ENCODE assay signal across 1 cellular context in genomic region chr20:5950271-5951031, GRCh38.
TF ChIP-seq lines count a peak whose summit lies in the region.

Gene MCM8 (plus strand): TSS chr20:5950652. CDS start chr20:5952016, 1,364 bp downstream.
Gene TRMT6 (minus strand): TSS chr20:5950533. CDS start chr20:5950405, 128 bp downstream.

TF ChIP-seq in HepG2, 621 proteins besides CTCF, POLR2A, EP300 and RAD21 (continued from another document and continues in another):
- TF ChIP-seq ZNF337 (CRISPR knock-in tag; IDR thresholded peaks at IDR 0.05; ENCODE audit: borderline replicate concordance, low read depth) (peak; percentile 62; the same call in 1 of the 2 replicates), ZNF431 (CRISPR knock-in tag; IDR thresholded peaks at IDR 0.05; ENCODE audit: borderline replicate concordance, low read depth) (peak; percentile 83), ZFYVE20 (CRISPR knock-in tag; IDR thresholded peaks at IDR 0.05; ENCODE audit: borderline replicate concordance, low read depth) (0 out of 2 replicates have a peak, but pooled peaks have one; percentile 52), ZBTB25 (CRISPR knock-in tag; IDR thresholded peaks at IDR 0.05) (peak; percentile 96), MIER3 (CRISPR knock-in tag; IDR thresholded peaks at IDR 0.05; ENCODE audit: borderline replicate concordance) (peak; percentile 99), SALL2 (CRISPR knock-in tag; IDR thresholded peaks at IDR 0.05) (peak; percentile 93), ZNF562 (CRISPR knock-in tag; IDR thresholded peaks at IDR 0.05; ENCODE audit: borderline replicate concordance) (peak; percentile 72; the same call in 1 of the 2 replicates), PITX1 (CRISPR knock-in tag; IDR thresholded peaks at IDR 0.05) (peak; percentile 85), ZKSCAN5 (CRISPR knock-in tag; IDR thresholded peaks at IDR 0.05) (peak; percentile 74), MLXIP (CRISPR knock-in tag; IDR thresholded peaks at IDR 0.05; ENCODE audit: borderline replicate concordance) (peak; percentile 81; the same call in 1 of the 2 replicates), ZNF550 (CRISPR knock-in tag; IDR thresholded peaks at IDR 0.05; ENCODE audit: borderline replicate concordance) (peak; percentile 74; the same call in 1 of the 2 replicates), ATM (IDR thresholded peaks at IDR 0.05; ENCODE audit: borderline replicate concordance) (no peak), UBTF (CRISPR knock-in tag; IDR thresholded peaks at IDR 0.05) (peak; percentile 93), ZNF567 (CRISPR knock-in tag; IDR thresholded peaks at IDR 0.05; ENCODE audit: borderline replicate concordance) (peak; percentile 91), XRCC5 (optimal IDR thresholded peaks at IDR 0.05; ENCODE audit: low read length) (peak; percentile 93), ZKSCAN1 (IDR thresholded peaks at IDR 0.05; ENCODE audit: low read length) (0 out of 2 replicates have a peak, but pooled peaks have one; percentile 16), FOXA1 (IDR thresholded peaks at IDR 0.05) (no peak), FOXA1 (CRISPR knock-in tag; IDR thresholded peaks at IDR 0.05) (peak; percentile 61; the same call in 1 of the 2 replicates), GLI4 (CRISPR knock-in tag; IDR thresholded peaks at IDR 0.05; ENCODE audit: borderline replicate concordance) (peak; percentile 46; the same call in 1 of the 2 replicates), ZNF484 (CRISPR knock-in tag; IDR thresholded peaks at IDR 0.05; ENCODE audit: borderline replicate concordance, low read depth) (0 out of 2 replicates have a peak, but pooled peaks have one; percentile 61), DR1 (CRISPR knock-in tag; IDR thresholded peaks at IDR 0.05) (peak; percentile 93), GATA4 (IDR thresholded peaks at IDR 0.05; ENCODE audit: borderline replicate concordance, low read depth) (peak; percentile 47; the same call in 1 of the 2 replicates), ZNF326 (CRISPR knock-in tag; IDR thresholded peaks at IDR 0.05; ENCODE audit: borderline replicate concordance) (no peak), KLF15 (CRISPR knock-in tag; IDR thresholded peaks at IDR 0.05; ENCODE audit: borderline replicate concordance) (peak; percentile 99), MATR3 (CRISPR knock-in tag; IDR thresholded peaks at IDR 0.05) (no peak), ZNF878 (CRISPR knock-in tag; IDR thresholded peaks at IDR 0.05) (peak; percentile 97), RBFOX2 (IDR thresholded peaks at IDR 0.05; ENCODE audit: low read depth, low read length) (peak; percentile 94), BATF2 (CRISPR knock-in tag; IDR thresholded peaks at IDR 0.05) (no peak), ZNF256 (CRISPR knock-in tag; conservative IDR thresholded peaks at IDR 0.05) (peak; percentile 81; the same call in 1 of the 2 replicates), HMG20A (CRISPR knock-in tag; IDR thresholded peaks at IDR 0.05; ENCODE audit: borderline replicate concordance) (no peak; the same call in 1 of the 2 replicates), MYNN (CRISPR knock-in tag; IDR thresholded peaks at IDR 0.05; ENCODE audit: low read depth) (peak; percentile 96; the same call in 1 of the 2 replicates), ERF (CRISPR knock-in tag; IDR thresholded peaks at IDR 0.05) (peak; percentile 96), ZNF605 (CRISPR knock-in tag; IDR thresholded peaks at IDR 0.05) (peak; percentile 98)
- TF ChIP-seq, protein P1, sequence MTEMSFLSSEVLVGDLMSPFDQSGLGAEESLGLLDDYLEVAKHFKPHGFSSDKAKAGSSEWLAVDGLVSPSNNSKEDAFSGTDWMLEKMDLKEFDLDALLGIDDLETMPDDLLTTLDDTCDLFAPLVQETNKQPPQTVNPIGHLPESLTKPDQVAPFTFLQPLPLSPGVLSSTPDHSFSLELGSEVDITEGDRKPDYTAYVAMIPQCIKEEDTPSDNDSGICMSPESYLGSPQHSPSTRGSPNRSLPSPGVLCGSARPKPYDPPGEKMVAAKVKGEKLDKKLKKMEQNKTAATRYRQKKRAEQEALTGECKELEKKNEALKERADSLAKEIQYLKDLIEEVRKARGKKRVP (CRISPR knock-in tag; IDR thresholded peaks at IDR 0.05) = 0 out of 4 replicates have a peak, but pooled peaks of 1 of the 2 experiments have one; percentile 76
- TF ChIP-seq, protein P2, sequence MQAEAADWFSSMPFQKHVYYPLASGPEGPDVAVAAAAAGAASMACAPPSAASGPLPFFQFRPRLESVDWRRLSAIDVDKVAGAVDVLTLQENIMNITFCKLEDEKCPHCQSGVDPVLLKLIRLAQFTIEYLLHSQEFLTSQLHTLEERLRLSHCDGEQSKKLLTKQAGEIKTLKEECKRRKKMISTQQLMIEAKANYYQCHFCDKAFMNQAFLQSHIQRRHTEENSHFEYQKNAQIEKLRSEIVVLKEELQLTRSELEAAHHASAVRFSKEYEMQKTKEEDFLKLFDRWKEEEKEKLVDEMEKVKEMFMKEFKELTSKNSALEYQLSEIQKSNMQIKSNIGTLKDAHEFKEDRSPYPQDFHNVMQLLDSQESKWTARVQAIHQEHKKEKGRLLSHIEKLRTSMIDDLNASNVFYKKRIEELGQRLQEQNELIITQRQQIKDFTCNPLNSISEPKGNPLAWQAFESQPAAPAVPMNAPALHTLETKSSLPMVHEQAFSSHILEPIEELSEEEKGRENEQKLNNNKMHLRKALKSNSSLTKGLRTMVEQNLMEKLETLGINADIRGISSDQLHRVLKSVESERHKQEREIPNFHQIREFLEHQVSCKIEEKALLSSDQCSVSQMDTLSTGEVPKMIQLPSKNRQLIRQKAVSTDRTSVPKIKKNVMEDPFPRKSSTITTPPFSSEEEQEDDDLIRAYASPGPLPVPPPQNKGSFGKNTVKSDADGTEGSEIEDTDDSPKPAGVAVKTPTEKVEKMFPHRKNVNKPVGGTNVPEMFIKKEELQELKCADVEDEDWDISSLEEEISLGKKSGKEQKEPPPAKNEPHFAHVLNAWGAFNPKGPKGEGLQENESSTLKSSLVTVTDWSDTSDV (CRISPR knock-in tag; IDR thresholded peaks at IDR 0.05) = no peak
- TF ChIP-seq, protein P3, sequence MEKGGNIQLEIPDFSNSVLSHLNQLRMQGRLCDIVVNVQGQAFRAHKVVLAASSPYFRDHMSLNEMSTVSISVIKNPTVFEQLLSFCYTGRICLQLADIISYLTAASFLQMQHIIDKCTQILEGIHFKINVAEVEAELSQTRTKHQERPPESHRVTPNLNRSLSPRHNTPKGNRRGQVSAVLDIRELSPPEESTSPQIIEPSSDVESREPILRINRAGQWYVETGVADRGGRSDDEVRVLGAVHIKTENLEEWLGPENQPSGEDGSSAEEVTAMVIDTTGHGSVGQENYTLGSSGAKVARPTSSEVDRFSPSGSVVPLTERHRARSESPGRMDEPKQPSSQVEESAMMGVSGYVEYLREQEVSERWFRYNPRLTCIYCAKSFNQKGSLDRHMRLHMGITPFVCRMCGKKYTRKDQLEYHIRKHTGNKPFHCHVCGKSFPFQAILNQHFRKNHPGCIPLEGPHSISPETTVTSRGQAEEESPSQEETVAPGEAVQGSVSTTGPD (CRISPR knock-in tag; IDR thresholded peaks at IDR 0.05) = no peak
- TF ChIP-seq, protein P4, sequence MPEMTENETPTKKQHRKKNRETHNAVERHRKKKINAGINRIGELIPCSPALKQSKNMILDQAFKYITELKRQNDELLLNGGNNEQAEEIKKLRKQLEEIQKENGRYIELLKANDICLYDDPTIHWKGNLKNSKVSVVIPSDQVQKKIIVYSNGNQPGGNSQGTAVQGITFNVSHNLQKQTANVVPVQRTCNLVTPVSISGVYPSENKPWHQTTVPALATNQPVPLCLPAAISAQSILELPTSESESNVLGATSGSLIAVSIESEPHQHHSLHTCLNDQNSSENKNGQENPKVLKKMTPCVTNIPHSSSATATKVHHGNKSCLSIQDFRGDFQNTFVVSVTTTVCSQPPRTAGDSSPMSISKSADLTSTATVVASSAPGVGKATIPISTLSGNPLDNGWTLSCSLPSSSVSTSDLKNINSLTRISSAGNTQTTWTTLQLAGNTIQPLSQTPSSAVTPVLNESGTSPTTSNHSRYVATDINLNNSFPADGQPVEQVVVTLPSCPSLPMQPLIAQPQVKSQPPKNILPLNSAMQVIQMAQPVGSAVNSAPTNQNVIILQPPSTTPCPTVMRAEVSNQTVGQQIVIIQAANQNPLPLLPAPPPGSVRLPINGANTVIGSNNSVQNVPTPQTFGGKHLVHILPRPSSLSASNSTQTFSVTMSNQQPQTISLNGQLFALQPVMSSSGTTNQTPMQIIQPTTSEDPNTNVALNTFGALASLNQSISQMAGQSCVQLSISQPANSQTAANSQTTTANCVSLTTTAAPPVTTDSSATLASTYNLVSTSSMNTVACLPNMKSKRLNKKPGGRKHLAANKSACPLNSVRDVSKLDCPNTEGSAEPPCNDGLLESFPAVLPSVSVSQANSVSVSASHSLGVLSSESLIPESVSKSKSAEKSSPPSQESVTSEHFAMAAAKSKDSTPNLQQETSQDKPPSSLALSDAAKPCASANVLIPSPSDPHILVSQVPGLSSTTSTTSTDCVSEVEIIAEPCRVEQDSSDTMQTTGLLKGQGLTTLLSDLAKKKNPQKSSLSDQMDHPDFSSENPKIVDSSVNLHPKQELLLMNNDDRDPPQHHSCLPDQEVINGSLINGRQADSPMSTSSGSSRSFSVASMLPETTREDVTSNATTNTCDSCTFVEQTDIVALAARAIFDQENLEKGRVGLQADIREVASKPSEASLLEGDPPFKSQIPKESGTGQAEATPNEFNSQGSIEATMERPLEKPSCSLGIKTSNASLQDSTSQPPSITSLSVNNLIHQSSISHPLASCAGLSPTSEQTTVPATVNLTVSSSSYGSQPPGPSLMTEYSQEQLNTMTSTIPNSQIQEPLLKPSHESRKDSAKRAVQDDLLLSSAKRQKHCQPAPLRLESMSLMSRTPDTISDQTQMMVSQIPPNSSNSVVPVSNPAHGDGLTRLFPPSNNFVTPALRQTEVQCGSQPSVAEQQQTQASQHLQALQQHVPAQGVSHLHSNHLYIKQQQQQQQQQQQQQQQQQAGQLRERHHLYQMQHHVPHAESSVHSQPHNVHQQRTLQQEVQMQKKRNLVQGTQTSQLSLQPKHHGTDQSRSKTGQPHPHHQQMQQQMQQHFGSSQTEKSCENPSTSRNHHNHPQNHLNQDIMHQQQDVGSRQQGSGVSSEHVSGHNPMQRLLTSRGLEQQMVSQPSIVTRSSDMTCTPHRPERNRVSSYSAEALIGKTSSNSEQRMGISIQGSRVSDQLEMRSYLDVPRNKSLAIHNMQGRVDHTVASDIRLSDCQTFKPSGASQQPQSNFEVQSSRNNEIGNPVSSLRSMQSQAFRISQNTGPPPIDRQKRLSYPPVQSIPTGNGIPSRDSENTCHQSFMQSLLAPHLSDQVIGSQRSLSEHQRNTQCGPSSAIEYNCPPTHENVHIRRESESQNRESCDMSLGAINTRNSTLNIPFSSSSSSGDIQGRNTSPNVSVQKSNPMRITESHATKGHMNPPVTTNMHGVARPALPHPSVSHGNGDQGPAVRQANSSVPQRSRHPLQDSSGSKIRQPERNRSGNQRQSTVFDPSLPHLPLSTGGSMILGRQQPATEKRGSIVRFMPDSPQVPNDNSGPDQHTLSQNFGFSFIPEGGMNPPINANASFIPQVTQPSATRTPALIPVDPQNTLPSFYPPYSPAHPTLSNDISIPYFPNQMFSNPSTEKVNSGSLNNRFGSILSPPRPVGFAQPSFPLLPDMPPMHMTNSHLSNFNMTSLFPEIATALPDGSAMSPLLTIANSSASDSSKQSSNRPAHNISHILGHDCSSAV (CRISPR knock-in tag; IDR thresholded peaks at IDR 0.05; ENCODE audit: borderline replicate concordance) = peak; percentile 96; the same call in 1 of the 2 replicates
- TF ChIP-seq, protein P5, sequence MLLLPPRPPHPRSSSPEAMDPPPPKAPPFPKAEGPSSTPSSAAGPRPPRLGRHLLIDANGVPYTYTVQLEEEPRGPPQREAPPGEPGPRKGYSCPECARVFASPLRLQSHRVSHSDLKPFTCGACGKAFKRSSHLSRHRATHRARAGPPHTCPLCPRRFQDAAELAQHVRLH (CRISPR knock-in tag; IDR thresholded peaks at IDR 0.05; ENCODE audit: borderline replicate concordance, low read depth) = peak; percentile 99; the same call in 1 of the 2 replicates
